In genomic region chr1:156492591-156493080, GRCh38 we compare ENCODE assay signal across 8 cellular contexts. TPM values are rescaled to one million over a fixed set of nuclear protein-coding genes. Genes with fewer than 3 reads are reported as not detected.
DNase-seq lines count a peak whose midpoint lies in the region; ATAC-seq and TF ChIP-seq lines count a peak whose summit lies in the region.

No MANE protein-coding gene starts in this region.

- in situ Hi-C loops in G401 (cut with HindIII; ENCODE audit: low sequenced_read_pairs): no loop called here

- H3K9ac ChIP-seq in BLaER1 treated with 17β-estradiol and CSF1 and Interleukin-3, amounts not matched to agents 10 nM and 100 nM: peak overlapping the region; percentile 78 to 100 (median 98)
- H3K9ac ChIP-seq in adipocyte (ENCODE audit: low read length): peak overlapping the region; percentile 14
- H3K9ac ChIP-seq in muscle layer of colon (ENCODE audit: low read length): peak overlapping the region; percentile 39

- H3K4me2 ChIP-seq in BLaER1 treated with 17β-estradiol and CSF1 and Interleukin-3, amounts not matched to agents 10 nM and 100 nM: peak overlapping the region; percentile 92 to 100 (median 98)

- H4K20me1 ChIP-seq in BLaER1 treated with 17β-estradiol and CSF1 and Interleukin-3, amounts not matched to agents 10 nM and 100 nM: peaks cover 63 to 100% (median 84%) of the 10 kb centered on the region in 11 experiments

- ATAC-seq in GM19452 (IDR thresholded peaks at IDR 0.05; ENCODE audit: unreplicated experiment): no peak

- H3K27ac ChIP-seq in BLaER1 treated with 17β-estradiol and CSF1 and Interleukin-3, amounts not matched to agents 10 nM and 100 nM: peak overlapping the region; percentile 61 to 100 (median 97)
- H3K27ac ChIP-seq in HL-60 (replicated peaks) (peak overlapping the region; percentile 66), muscle layer of colon (ENCODE audit: low read depth, low read length) (peak overlapping the region; percentile 61)

- H3K36me3 ChIP-seq in BLaER1 treated with 17β-estradiol and CSF1 and Interleukin-3, amounts not matched to agents 10 nM and 100 nM: peaks cover 32 to 64% (median 48%) of the 10 kb centered on the region in 11 experiments
- H3K36me3 ChIP-seq in adipocyte (ENCODE audit: control insufficient read depth, insufficient read depth, low read length, severe bottlenecking) (peaks cover 10% of the 10 kb centered on the region), muscle layer of colon (ENCODE audit: insufficient read depth, low read length) (peaks cover 12% of the 10 kb centered on the region)

- H3K27me3 ChIP-seq in BLaER1 treated with 17β-estradiol and CSF1 and Interleukin-3, amounts not matched to agents 10 nM and 100 nM: no peaks in the 10 kb centered on the region
- H3K27me3 ChIP-seq in HL-60 (ENCODE audit: insufficient read depth, poor library complexity, severe bottlenecking) (no peaks in the 10 kb centered on the region), adipocyte (replicated peaks; ENCODE audit: control insufficient read depth, insufficient read depth, low read length) (no peaks in the 10 kb centered on the region), muscle layer of colon (ENCODE audit: control insufficient read depth in 1 of 2, insufficient read depth in 2 of 2, low read length in 2 of 2) (no peaks in the 10 kb centered on the region)

- H3K4me1 ChIP-seq in BLaER1 treated with 17β-estradiol and CSF1 and Interleukin-3, amounts not matched to agents 10 nM and 100 nM: peaks cover 98 to 100% (median 100%) of the 10 kb centered on the region in 10 experiments
- H3K4me1 ChIP-seq in adipocyte (ENCODE audit: control insufficient read depth, insufficient read depth, low read length): peaks cover 92% of the 10 kb centered on the region
- peaks cover 100% of the 10 kb centered on the region for H3K4me1 ChIP-seq in muscle layer of colon (ENCODE audit: insufficient read depth, low read length)

- no peak for TF ChIP-seq CTCF in HL-60 (IDR thresholded peaks at IDR 0.05; ENCODE audit: insufficient read depth, low read length)

- peak overlapping the region; percentile 35 to 99 (median 96) for H3K4me3 ChIP-seq in BLaER1 treated with 17β-estradiol and CSF1 and Interleukin-3, amounts not matched to agents 10 nM and 100 nM
- H3K4me3 ChIP-seq in HL-60 (replicated peaks; ENCODE audit: insufficient read depth, low read length): 0 out of 2 replicates have a peak overlapping the region, but pooled peaks have one; percentile 13
- H3K4me3 ChIP-seq in adipocyte (ENCODE audit: low read length): peak overlapping the region; percentile 24
- no peak overlapping the region for H3K4me3 ChIP-seq in muscle layer of colon (ENCODE audit: low read depth in 1 of 2, low read length in 2 of 2)

- H3K9me3 ChIP-seq in BLaER1 treated with 17β-estradiol and CSF1 and Interleukin-3, amounts not matched to agents 10 nM and 100 nM (replicated peaks in 1 of 11): no peaks in the 10 kb centered on the region
- H3K9me3 ChIP-seq in adipocyte (ENCODE audit: control insufficient read depth, low read length): no peaks in the 10 kb centered on the region
- H3K9me3 ChIP-seq in muscle layer of colon (ENCODE audit: low read length): no peaks in the 10 kb centered on the region

- DNase-seq in HL-60 (ENCODE audit: low read depth in 1 of 2, low spot score in 1 of 2): peak; percentile 82 to 88
- DNase-seq in adipocyte (ENCODE audit: low read depth): no peak
- DNase-seq in mesenteric fat pad (ENCODE audit: low spot score): no peak
- no peak for DNase-seq in DMS53 treated with DMSO at 0.1 percent for 48 hours (lab: John Stamatoyannopoulos, UW; ENCODE audit: unreplicated experiment)
- no peak for DNase-seq in G401 (ENCODE audit: low spot score)

RNA-seq across cellular contexts. Expression of gene MEF2D, which starts 7.9 kb away (rescaled TPM):
- total RNA-seq in mesenteric fat pad: 38.7 TPM
- total RNA-seq in G401 (2014; rRNA removed; shearing (Covaris generic)): 5.5 and 7.3 TPM in 2 replicates

Comparison
In these comparisons a context has a peak if more than half of its experiments do, and no peak if none do; other contexts are left out.
1. H3K4me3 ChIP-seq: peak in BLaER1 treated with 17β-estradiol and CSF1 and Interleukin-3, amounts not matched to agents 10 nM and 100 nM (10 of 10), HL-60 (single experiment) and adipocyte (single experiment); none in muscle layer of colon (0 of 2).
2. H3K9ac ChIP-seq: peak in every context shown above with its lines; median percentile 98 in BLaER1 treated with 17β-estradiol and CSF1 and Interleukin-3, amounts not matched to agents 10 nM and 100 nM; 39 in muscle layer of colon; 14 in adipocyte.
3. DNase-seq: peak in HL-60 (2 of 2); none in adipocyte (single experiment), mesenteric fat pad (single experiment), DMS53 treated with DMSO at 0.1 percent for 48 hours (single experiment) and G401 (single experiment).
4. Peak in every context shown above with its lines, with median percentiles within 50 percentile points of each other: H3K27ac ChIP-seq.